ENCODE assay signal across 34 cellular contexts in the genomic region with DNA sequence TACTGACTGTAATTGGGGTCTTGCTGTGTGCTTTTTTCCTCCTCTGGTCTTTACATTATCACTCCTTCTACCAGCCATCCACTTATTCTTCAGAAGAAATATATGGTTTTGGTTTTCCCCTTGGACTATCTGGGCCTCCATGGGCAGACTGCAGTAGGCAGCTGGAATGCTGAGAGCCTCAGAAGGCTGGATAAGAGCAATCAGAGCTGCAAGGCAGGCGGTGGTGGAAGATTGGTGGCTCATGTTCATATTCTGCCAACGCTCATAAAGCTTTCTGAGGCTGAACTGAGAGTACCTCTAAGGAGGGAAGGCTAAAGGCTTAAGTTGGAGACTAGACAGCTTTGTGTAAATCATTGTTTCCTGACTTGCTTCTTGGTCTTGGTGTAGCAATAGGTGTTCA.
"Had no signal": no experiment of that assay in that cellular context is flagged by ENCODE, and none has a peak within 500 bp of the region (broad histone marks: within the 10 kb centered on the region; RNA-seq: fewer than 3 reads in every experiment).

No MANE protein-coding gene starts in this region.

- H3K36me3 ChIP-seq: esophagus muscularis mucosa, gastrocnemius medialis had no signal

- H3K4me1 Mint-ChIP-seq: T-helper 17 cell had no signal

- DNase-seq: activated B cell treated with CpG ODN at 0.5 μM for 24 hours; activated CD4-positive, alpha-beta memory T cell treated with anti-CD3 and anti-CD28 coated beads, Interleukin-2, amount 10 ng/mL, durations not matched to agents 7 days and 5 days; activated CD4-positive, alpha-beta T cell treated with anti-CD3 and anti-CD28 coated beads for 48 hours; activated CD4-positive, alpha-beta T cell treated with anti-CD3 and anti-CD28 coated beads, Interleukin-2, amount 50 U/mL, for 4 hours; activated CD8-positive, alpha-beta memory T cell treated with anti-CD3 and anti-CD28 coated beads, Interleukin-2, amount 50 U/mL, for 48 hours; activated gamma-delta T cell; activated naive CD4-positive, alpha-beta T cell; activated naive CD4-positive, alpha-beta T cell treated with anti-CD3 and anti-CD28 coated beads, Interleukin-2, amount 50 U/mL, for 16 hours; activated T-cell treated with anti-CD3 and anti-CD28 coated beads for 4 hours; activated T-cell treated with anti-CD3 and anti-CD28 coated beads, Interleukin-2, amount 50 U/mL, for 24 hours; activated T-cell treated with anti-CD3 and anti-CD28 coated beads, Interleukin-2, amount 50 U/mL, for 72 hours; amygdala; aorta; body of pancreas; dorsolateral prefrontal cortex; effector memory CD4-positive, alpha-beta T cell; endodermal cell; erythroblast; foreskin keratinocyte; gastrocnemius medialis; glutamatergic neuron; heart right ventricle; T-helper 1 cell; T-helper 17 cell; T1000; WERI-Rb-1 had no signal

- H3K4me1 ChIP-seq: foreskin keratinocyte had no signal

- H3K27ac ChIP-seq: body of pancreas, coronary artery, dorsolateral prefrontal cortex, esophagus muscularis mucosa, foreskin keratinocyte, gastrocnemius medialis, heart right ventricle, hepatocyte, WERI-Rb-1 had no signal

- H3K27me3 Mint-ChIP-seq: activated B cell treated with CpG ODN at 0.5 μM for 24 hours; activated CD4-positive, alpha-beta memory T cell treated with anti-CD3 and anti-CD28 coated beads, Interleukin-2, amount 10 ng/mL, durations not matched to agents 7 days and 5 days; activated naive CD8-positive, alpha-beta T cell; activated T-cell treated with anti-CD3 and anti-CD28 coated beads, Interleukin-2, amount 50 U/mL, for 24 hours; central memory CD8-positive, alpha-beta T cell; dendritic cell treated with granulocyte-macrophage colony-stimulating factor and Interleukin-4, amounts not matched to agents 40 ng/mL and 50 ng/mL, for 4 days; T-helper 17 cell had no signal

- H3K27ac Mint-ChIP-seq: activated B cell treated with CpG ODN at 0.5 μM for 24 hours; activated CD4-positive, alpha-beta memory T cell treated with anti-CD3 and anti-CD28 coated beads, Interleukin-2, amount 10 ng/mL, durations not matched to agents 7 days and 5 days; activated naive CD8-positive, alpha-beta T cell; activated T-cell treated with anti-CD3 and anti-CD28 coated beads, Interleukin-2, amount 50 U/mL, for 24 hours; activated T-cell treated with anti-CD3 and anti-CD28 coated beads, Interleukin-2, amount 50 U/mL, for 72 hours; dendritic cell treated with granulocyte-macrophage colony-stimulating factor and Interleukin-4, amounts not matched to agents 40 ng/mL and 50 ng/mL, for 4 days; endodermal cell; T-helper 17 cell; T-helper 2 cell treated with Interferon-gamma antibody and Interleukin-4, amounts not matched to agents 5 μg/mL and 100 μg/mL, for 36 hours had no signal

- ATAC-seq: activated CD4-positive, CD25-positive, alpha-beta regulatory T cell treated with anti-CD3 and anti-CD28 coated beads, Interleukin-2, amount 50 U/mL, for 24 hours; activated T-cell treated with anti-CD3 and anti-CD28 coated beads, Interleukin-2, amount 50 U/mL, for 72 hours; body of pancreas; foreskin keratinocyte; gastrocnemius medialis; T-helper 17 cell had no signal

- H3K4me3 ChIP-seq: body of pancreas, coronary artery, dorsolateral prefrontal cortex, esophagus muscularis mucosa, gastrocnemius medialis, heart right ventricle, hepatocyte had no signal

- H3K36me3 Mint-ChIP-seq: activated naive CD8-positive, alpha-beta T cell had no signal

- H3K4me3 Mint-ChIP-seq: activated B cell treated with CpG ODN at 0.5 μM for 24 hours; activated CD4-positive, alpha-beta memory T cell treated with anti-CD3 and anti-CD28 coated beads, Interleukin-2, amount 10 ng/mL, durations not matched to agents 7 days and 5 days; activated naive CD8-positive, alpha-beta T cell; activated T-cell treated with anti-CD3 and anti-CD28 coated beads, Interleukin-2, amount 50 U/mL, for 24 hours; activated T-cell treated with anti-CD3 and anti-CD28 coated beads, Interleukin-2, amount 50 U/mL, for 72 hours; central memory CD8-positive, alpha-beta T cell; dendritic cell treated with granulocyte-macrophage colony-stimulating factor and Interleukin-4, amounts not matched to agents 40 ng/mL and 50 ng/mL, for 4 days; endodermal cell; T-helper 17 cell; T-helper 2 cell treated with Interferon-gamma antibody and Interleukin-4, amounts not matched to agents 5 μg/mL and 100 μg/mL, for 36 hours had no signal

- H3K9me3 Mint-ChIP-seq: activated B cell treated with CpG ODN at 0.5 μM for 24 hours; activated CD4-positive, alpha-beta memory T cell treated with anti-CD3 and anti-CD28 coated beads, Interleukin-2, amount 10 ng/mL, durations not matched to agents 7 days and 5 days; activated T-cell treated with anti-CD3 and anti-CD28 coated beads, Interleukin-2, amount 50 U/mL, for 24 hours; activated T-cell treated with anti-CD3 and anti-CD28 coated beads, Interleukin-2, amount 50 U/mL, for 72 hours; central memory CD8-positive, alpha-beta T cell; dendritic cell treated with granulocyte-macrophage colony-stimulating factor and Interleukin-4, amounts not matched to agents 40 ng/mL and 50 ng/mL, for 4 days; endodermal cell; T-helper 2 cell treated with Interferon-gamma antibody and Interleukin-4, amounts not matched to agents 5 μg/mL and 100 μg/mL, for 36 hours had no signal

- H3K9me3 ChIP-seq: body of pancreas, esophagus muscularis mucosa, gastrocnemius medialis, heart right ventricle had no signal
